ENCODE assay signal across 11 cellular contexts in the genomic region with DNA sequence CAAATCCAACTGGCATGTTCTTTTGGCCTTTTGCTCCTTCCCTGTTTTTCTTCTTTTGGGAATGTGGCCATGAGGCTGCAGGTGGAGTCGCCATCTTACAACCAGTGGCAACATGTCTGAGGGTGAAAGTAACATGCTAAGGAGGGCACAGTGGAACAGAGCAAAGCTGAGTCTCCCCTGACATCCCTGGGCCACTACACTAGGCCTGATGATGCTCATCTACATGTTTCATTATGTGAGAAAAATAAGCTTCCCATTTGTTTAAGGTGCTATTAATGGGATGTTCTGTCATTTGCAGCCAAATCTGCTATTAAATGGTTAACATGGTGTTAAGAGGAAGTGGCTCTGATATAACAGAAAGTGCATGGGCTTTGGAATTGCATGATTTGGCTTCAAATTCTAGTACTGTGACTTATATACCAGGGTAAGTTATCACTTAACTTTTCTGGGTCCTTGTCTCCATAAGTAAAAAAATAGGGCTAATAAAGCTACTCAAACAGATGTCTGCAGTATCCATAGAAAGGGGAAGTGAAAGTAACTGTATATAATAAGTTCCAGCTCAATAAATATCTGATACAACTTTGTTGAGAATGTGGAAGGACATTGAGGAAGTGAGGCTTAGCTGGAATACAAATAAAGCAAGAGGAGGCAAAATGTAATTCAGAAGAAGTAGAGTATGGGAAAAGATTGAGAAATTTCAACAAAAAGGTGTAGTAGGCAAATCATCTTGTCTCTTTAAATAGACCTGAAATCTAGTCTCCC.
DNase-seq lines count a peak whose midpoint lies in the region; ATAC-seq, FAIRE-seq and TF ChIP-seq lines count a peak whose summit lies in the region.
"Had no signal": no experiment of that assay in that cellular context is flagged by ENCODE, and none has a peak within 500 bp of the region (broad histone marks: within the 10 kb centered on the region; RNA-seq: fewer than 3 reads in every experiment).

No MANE protein-coding gene starts in this region.

- peak overlapping the region; percentile 77 for H3K27ac ChIP-seq in BLaER1
- peak overlapping the region; percentile 90 for H3K27ac ChIP-seq in OCI-LY7 (ENCODE audit: low read depth, low read length, poor library complexity, severe bottlenecking)
- no peak overlapping the region for H3K27ac ChIP-seq in substantia nigra (ENCODE audit: low read depth, low read length, poor library complexity, severe bottlenecking)
- H3K27ac ChIP-seq in HepG2 (ENCODE audit: extremely low read length, insufficient read depth, low read length): no peak overlapping the region

- peak; percentile 89 for DNase-seq in OCI-LY7 (ENCODE audit: low spot score)
- DNase-seq in substantia nigra (lab: John Stamatoyannopoulos, UW): no peak
- DNase-seq in activated CD4-positive, CD25-positive, alpha-beta regulatory T cell treated with anti-CD3 and anti-CD28 coated beads, Interleukin-2, amount 50 U/mL, for 72 hours: no peak
- no peak for DNase-seq in HepG2 (ENCODE audit: low spot score)
- DNase-seq in effector CD4-positive, alpha-beta T cell: no peak
- DNase-seq: activated CD8-positive, alpha-beta memory T cell treated with anti-CD3 and anti-CD28 coated beads, Interleukin-2, amount 50 U/mL, for 48 hours; DND-41; NCI-H1417 treated with DMSO at 0.1 percent for 48 hours had no signal

- intact Hi-C loops in OCI-LY7 (cut with micrococcal nuclease; ENCODE audit: unreplicated experiment): loop anchor here (2.0 to 5.0 kb wide), 4 partner anchors 27 to 207 kb away; a partner anchor contains a TSS
- intact Hi-C loops in HepG2 (cut with micrococcal nuclease; ENCODE audit: unreplicated experiment): no loop called here

- in situ Hi-C loops in HepG2 (cut with HindIII; ENCODE audit: extremely low pct_ligation_motif_present, low pct_unique_long_range_greater_than_20kb): no loop called here

- CTCF ChIA-PET in OCI-LY7 (lab: Charles Lee; ENCODE audit: unreplicated experiment): no interaction called here
- CTCF ChIA-PET in HepG2 (lab: Yijun Ruan, JAX; ENCODE audit: low intra/inter-chr PET ratio, low total read pairs): no interaction called here

- no TSS peak for BruUV-seq in OCI-LY7 (replicated peaks; lab: Mats Ljungman, UMichigan)
- no TSS peak for BruUV-seq in HepG2 (replicated peaks; lab: Mats Ljungman, UMichigan)

- H3K9ac ChIP-seq in BLaER1 (no peak overlapping the region; the same call in 1 of the 2 replicates), HepG2 (ENCODE audit: insufficient read depth, low read depth, low read length) (no peak overlapping the region)

- no peak for TF ChIP-seq RAD21 in HepG2 (CRISPR knock-in tag; IDR thresholded peaks at IDR 0.05)

- FAIRE-seq in HepG2 (lab: Jason Lieb, UNC): no peak

- TF ChIP-seq CTCF in OCI-LY7 (conservative IDR thresholded peaks at IDR 0.05; ENCODE audit: low read length) (no peak), HepG2 (CRISPR knock-in tag; IDR thresholded peaks at IDR 0.05) (no peak)

- peak; percentile 80 for ATAC-seq in GM19035 (IDR thresholded peaks at IDR 0.05; ENCODE audit: unreplicated experiment)
- peak; percentile 62 for ATAC-seq in HG03039 (IDR thresholded peaks at IDR 0.05; ENCODE audit: unreplicated experiment)
- ATAC-seq in HepG2: no peak

- peak overlapping the region; percentile 37; the same call in 1 of the 2 replicates for H2AFZ ChIP-seq in OCI-LY7 (ENCODE audit: low read length)
- H2AFZ ChIP-seq in HepG2 (ENCODE audit: low read length): no peak overlapping the region

- POLR2A ChIA-PET in OCI-LY7 (lab: Charles Lee) (interaction anchor here (0.8 to 2.5 kb wide), 10 partner anchors 9 to 212 kb away, joined by 3 to 15 read pairs (median 6); a partner anchor contains a TSS), HepG2 (lab: Yijun Ruan, JAX) (no interaction called here)

- H3K4me2 ChIP-seq in BLaER1 (peak overlapping the region; percentile 57), OCI-LY7 (ENCODE audit: low read length) (peak overlapping the region; percentile 73), HepG2 (ENCODE audit: low read depth, low read length) (no peak overlapping the region)

- H3K9me3 ChIP-seq in BLaER1: no peaks in the 10 kb centered on the region
- H3K9me3 ChIP-seq in OCI-LY7 (ENCODE audit: low read length): no peaks in the 10 kb centered on the region
- H3K9me3 ChIP-seq in HepG2 (ENCODE audit: low read length): no peaks in the 10 kb centered on the region

- H3K36me3 ChIP-seq in BLaER1 (no peaks in the 10 kb centered on the region), OCI-LY7 (ENCODE audit: insufficient read depth, low read length) (no peaks in the 10 kb centered on the region), HepG2 (replicated peaks in 1 of 2; ENCODE audit: control insufficient read depth in 1 of 2, insufficient read depth in 2 of 2, low read length in 2 of 2) (no peaks in the 10 kb centered on the region)

- no peak for TF ChIP-seq POLR2A in HepG2 (IDR thresholded peaks at IDR 0.05; ENCODE audit: insufficient read depth in 1 of 2, low read depth in 2 of 2, low read length in 2 of 2)

- H3K9me2 ChIP-seq in OCI-LY7 (ENCODE audit: insufficient read depth, low read length): no peaks in the 10 kb centered on the region

- H3K27me3 ChIP-seq in BLaER1 (no peaks in the 10 kb centered on the region), HepG2 (ENCODE audit: control insufficient read depth in 1 of 2, insufficient read depth in 2 of 2, low read length in 2 of 2) (no peaks in the 10 kb centered on the region)

- H3K4me1 ChIP-seq in BLaER1: peaks cover 67% of the 10 kb centered on the region
- H3K4me1 ChIP-seq in OCI-LY7 (ENCODE audit: insufficient read depth, low read length, poor library complexity, severe bottlenecking): peaks cover 59% of the 10 kb centered on the region
- no peaks in the 10 kb centered on the region for H3K4me1 ChIP-seq in HepG2 (ENCODE audit: insufficient read depth, low read length)

- TF ChIP-seq EP300 in HepG2 (IDR thresholded peaks at IDR 0.05; ENCODE audit: low read depth in 2 of 2, low read length in 2 of 2): no peak
- no peak for TF ChIP-seq EP300 in HepG2 (CRISPR knock-in tag; IDR thresholded peaks at IDR 0.05; ENCODE audit: borderline replicate concordance)

- 75% methylated on average over 1 of the region's 1 CpG for WGBS in HepG2 (ENCODE audit: low lambda C conversion rate)

- no peaks in the 10 kb centered on the region for H3K79me2 ChIP-seq in OCI-LY7 (ENCODE audit: insufficient read depth, low read depth, low read length)
- H3K79me2 ChIP-seq in HepG2 (ENCODE audit: insufficient read depth, low read length): no peaks in the 10 kb centered on the region

- no peak overlapping the region for H3K4me3 ChIP-seq in BLaER1
- H3K4me3 ChIP-seq in OCI-LY7 (ENCODE audit: low read depth, low read length, poor library complexity, severe bottlenecking): peak overlapping the region; percentile 46
- H3K4me3 ChIP-seq in HepG2 (replicated peaks in 1 of 3; ENCODE audit: insufficient read depth in 1 of 3, low read depth in 2 of 3, low read length in 3 of 3): no peak overlapping the region

- H4K20me1 ChIP-seq in BLaER1: no peaks in the 10 kb centered on the region
- H4K20me1 ChIP-seq in OCI-LY7 (ENCODE audit: insufficient read depth, low read length): no peaks in the 10 kb centered on the region
- H4K20me1 ChIP-seq in HepG2 (ENCODE audit: insufficient read depth, low read length): no peaks in the 10 kb centered on the region

TF ChIP-seq in HepG2, 621 proteins besides CTCF, POLR2A, EP300 and RAD21:
- no peak for TF ChIP-seq TAF15 (IDR thresholded peaks at IDR 0.05; ENCODE audit: low read depth, low read length, poor library complexity, severe bottlenecking)
- no peak for TF ChIP-seq FOSL1 (CRISPR knock-in tag; IDR thresholded peaks at IDR 0.05; ENCODE audit: borderline replicate concordance)

Comparison
In these comparisons a context has a peak if more than half of its experiments do, and no peak if none do; other contexts are left out.
1. H3K27ac ChIP-seq: peak in BLaER1 (single experiment) and OCI-LY7 (single experiment); none in substantia nigra (single experiment) and HepG2 (single experiment).